27 cellular contexts compared by ENCODE assay signal in genomic region chr6:144739873-144740272, GRCh38.
DNase-seq lines count a peak whose midpoint lies in the region; ATAC-seq, FAIRE-seq and TF ChIP-seq lines count a peak whose summit lies in the region.
"Had no signal": no experiment of that assay in that cellular context is flagged by ENCODE, and none has a peak within 500 bp of the region (broad histone marks: within the 10 kb centered on the region; RNA-seq: fewer than 3 reads in every experiment).

No MANE protein-coding gene starts in this region.

- in situ Hi-C loops in K562 (cut with MboI), result no loop called here

- H3K36me3 Mint-ChIP-seq in natural killer cell, result peaks cover 4% of the 10 kb centered on the region
- H3K36me3 Mint-ChIP-seq in natural killer cell treated with Interleukin-12 subunit alpha and Interleukin-12 subunit beta and Interleukin-15 and Interleukin-18, amount 100 ng/mL, for 72 hours, result peaks cover 11% of the 10 kb centered on the region

- peaks cover 37 to 43% of the 10 kb centered on the region in 2 donors for H3K4me1 Mint-ChIP-seq in natural killer cell
- peaks cover 28 to 31% of the 10 kb centered on the region in 2 donors for H3K4me1 Mint-ChIP-seq in natural killer cell treated with Interleukin-12 subunit alpha and Interleukin-12 subunit beta and Interleukin-15 and Interleukin-18, amount 100 ng/mL, for 72 hours (ENCODE audit: low read depth in 2 of 2)
- H3K4me1 Mint-ChIP-seq: CD14-positive monocyte had no signal

- no peak overlapping the region for H3K27ac ChIP-seq in K562 (ENCODE audit: extremely low read depth, low read depth, low read length)
- H3K27ac ChIP-seq in osteoblast (ENCODE audit: low read depth, low read length), result no peak overlapping the region
- no peak overlapping the region for H3K27ac ChIP-seq in WERI-Rb-1
- H3K27ac ChIP-seq: BLaER1 had no signal

- TF ChIP-seq RAD21 in K562 (CRISPR knock-in tag; conservative IDR thresholded peaks at IDR 0.05 in 1 of 2, IDR thresholded peaks at IDR 0.05 in 1 of 2), result no peak

- H3K4me3 ChIP-seq in K562 (no peak overlapping the region), osteoblast (ENCODE audit: insufficient read depth, low read length) (no peak overlapping the region), WERI-Rb-1 (ENCODE audit: low read depth, low read length) (no peak overlapping the region)
- H3K4me3 ChIP-seq: BLaER1, GM12878 had no signal

- no peaks in the 10 kb centered on the region for H3K9me1 ChIP-seq in K562 (ENCODE audit: control insufficient read depth, insufficient read depth, low read length)

- H3K9me3 ChIP-seq in K562 (replicated peaks; ENCODE audit: control insufficient read depth, insufficient read depth, low read depth, low read length) (no peaks in the 10 kb centered on the region), osteoblast (ENCODE audit: low read depth, low read length) (no peaks in the 10 kb centered on the region), WERI-Rb-1 (ENCODE audit: severe bottlenecking) (no peaks in the 10 kb centered on the region)
- H3K9me3 ChIP-seq: BE2C, BLaER1 had no signal

- TF ChIP-seq CTCF in natural killer cell (IDR thresholded peaks at IDR 0.05) (no peak), K562 (IDR thresholded peaks at IDR 0.05 in 2 of 3, conservative IDR thresholded peaks at IDR 0.05 in 1 of 3; ENCODE audit: insufficient read depth in 2 of 3, low read depth in 1 of 3, low read length in 3 of 3) (no peak), osteoblast (IDR thresholded peaks at IDR 0.05; ENCODE audit: extremely low read depth, low read depth, low read length) (no peak), WERI-Rb-1 (IDR thresholded peaks at IDR 0.05; ENCODE audit: low read depth, low read length) (no peak)

- H3K79me2 ChIP-seq in K562 (ENCODE audit: control insufficient read depth, insufficient read depth, low read length), result no peaks in the 10 kb centered on the region
- H3K79me2 ChIP-seq in osteoblast (ENCODE audit: insufficient read depth, low read length), result no peaks in the 10 kb centered on the region

- H4K20me1 ChIP-seq in K562 (replicated peaks; ENCODE audit: control insufficient read depth, insufficient read depth, low read length) (no peaks in the 10 kb centered on the region; the same call in 1 of the 2 replicates), osteoblast (ENCODE audit: insufficient read depth, low read length) (no peaks in the 10 kb centered on the region)

- H3K27ac Mint-ChIP-seq in natural killer cell, result peak overlapping the region; percentile 22 to 64
- no peak overlapping the region for H3K27ac Mint-ChIP-seq in natural killer cell treated with Interleukin-12 subunit alpha and Interleukin-12 subunit beta and Interleukin-15 and Interleukin-18, amount 100 ng/mL, for 72 hours
- H3K27ac Mint-ChIP-seq: CD4-positive, CD25-positive, alpha-beta regulatory T cell had no signal

- no peaks in the 10 kb centered on the region for H3K27me3 Mint-ChIP-seq in natural killer cell (ENCODE audit: low read depth in 2 of 2)
- H3K27me3 Mint-ChIP-seq in natural killer cell treated with Interleukin-12 subunit alpha and Interleukin-12 subunit beta and Interleukin-15 and Interleukin-18, amount 100 ng/mL, for 72 hours, result no peaks in the 10 kb centered on the region
- H3K27me3 Mint-ChIP-seq: CD4-positive, alpha-beta memory T cell; CD8-positive, alpha-beta memory T cell had no signal

- H3K9ac ChIP-seq in K562 (ENCODE audit: insufficient read depth in 1 of 2, low read depth in 2 of 2, low read length in 2 of 2), result no peak overlapping the region
- H3K9ac ChIP-seq: BLaER1 had no signal

- TF ChIP-seq POLR2A in K562 (conservative IDR thresholded peaks at IDR 0.05), result no peak

- H3K27me3 ChIP-seq in K562 (ENCODE audit: control insufficient read depth in 2 of 2, insufficient read depth in 2 of 2, low read length in 2 of 2), result no peaks in the 10 kb centered on the region
- H3K27me3 ChIP-seq in osteoblast (ENCODE audit: insufficient read depth, low read length), result no peaks in the 10 kb centered on the region
- no peaks in the 10 kb centered on the region for H3K27me3 ChIP-seq in WERI-Rb-1 (ENCODE audit: insufficient read depth, low read depth, severe bottlenecking)
- H3K27me3 ChIP-seq: BE2C, BLaER1 had no signal

- no TSS peak for BruUV-seq in K562 (replicated peaks; lab: Mats Ljungman, UMichigan)

- FAIRE-seq in K562 (lab: Jason Lieb, UNC), result no peak
- FAIRE-seq: A204.1, GM12878, GM12892, GM19239 had no signal

- intact Hi-C loops in natural killer cell (cut with micrococcal nuclease), result no loop called here
- intact Hi-C loops in K562 (cut with micrococcal nuclease), result no loop called here

- H3K9me3 Mint-ChIP-seq in natural killer cell, result no peaks in the 10 kb centered on the region
- no peaks in the 10 kb centered on the region for H3K9me3 Mint-ChIP-seq in natural killer cell treated with Interleukin-12 subunit alpha and Interleukin-12 subunit beta and Interleukin-15 and Interleukin-18, amount 100 ng/mL, for 72 hours
- H3K9me3 Mint-ChIP-seq: CD4-positive, alpha-beta memory T cell; CD4-positive, CD25-positive, alpha-beta regulatory T cell; CD8-positive, alpha-beta memory T cell had no signal

- DNase-seq in natural killer cell, result no peak
- DNase-seq in natural killer cell treated with Interleukin-12 subunit alpha and Interleukin-12 subunit beta and Interleukin-15 and Interleukin-18, amount 100 ng/mL, for 72 hours (ENCODE audit: low spot score), result no peak
- no peak for DNase-seq in K562 (ENCODE audit: extremely low read depth in 1 of 4, low spot score in 3 of 4)
- DNase-seq in osteoblast (ENCODE audit: insufficient read length, low spot score, missing footprints), result peak; percentile 15
- no peak for DNase-seq in iPS-NIHi7 (ENCODE audit: extremely low spot score)
- DNase-seq in WERI-Rb-1, result no peak
- DNase-seq: 8988T; ACHN; BE2C; C1 segment of cervical spinal cord; CD4-positive, alpha-beta memory T cell; CD4-positive, CD25-positive, alpha-beta regulatory T cell; CD8-positive, alpha-beta memory T cell; COR-L47; DMS 273 treated with DMSO at 0.1 percent for 48 hours; DMS153; DMS53; DMS79; DND-41; EL; GDM1 had no signal

- CTCF ChIA-PET in K562 (lab: Yijun Ruan, JAX; ENCODE audit: low intra/inter-chr PET ratio), result no interaction called here

- ATAC-seq in natural killer cell (no peak), K562 (no peak)
- ATAC-seq in natural killer cell treated with Interleukin-12 subunit alpha and Interleukin-12 subunit beta and Interleukin-15 and Interleukin-18, amount 100 ng/mL, for 72 hours, result no peak
- ATAC-seq: GM12878 had no signal

- POLR2A ChIA-PET in K562 (lab: Yijun Ruan, JAX), result no interaction called here

- no peak for TF ChIP-seq EP300 in K562 (IDR thresholded peaks at IDR 0.05; ENCODE audit: low read length)

- H3K4me3 Mint-ChIP-seq in natural killer cell, result no peak overlapping the region
- no peak overlapping the region for H3K4me3 Mint-ChIP-seq in natural killer cell treated with Interleukin-12 subunit alpha and Interleukin-12 subunit beta and Interleukin-15 and Interleukin-18, amount 100 ng/mL, for 72 hours
- H3K4me3 Mint-ChIP-seq: CD14-positive monocyte; CD4-positive, alpha-beta memory T cell; CD4-positive, CD25-positive, alpha-beta regulatory T cell; CD8-positive, alpha-beta memory T cell had no signal

- H2AFZ ChIP-seq in K562 (ENCODE audit: low read depth, low read length) (no peak overlapping the region), osteoblast (ENCODE audit: low read length) (no peak overlapping the region)

- H3K4me1 ChIP-seq in K562 (replicated peaks in 1 of 2; ENCODE audit: control insufficient read depth in 2 of 2, insufficient read depth in 2 of 2, low read length in 2 of 2) (no peaks in the 10 kb centered on the region), osteoblast (ENCODE audit: insufficient read depth, low read length) (no peaks in the 10 kb centered on the region)
- H3K4me1 ChIP-seq: BLaER1 had no signal

- H3K36me3 ChIP-seq in K562 (ENCODE audit: control insufficient read depth, insufficient read depth, low read length) (no peaks in the 10 kb centered on the region), osteoblast (ENCODE audit: insufficient read depth, low read length) (no peaks in the 10 kb centered on the region), WERI-Rb-1 (no peaks in the 10 kb centered on the region)
- H3K36me3 ChIP-seq: BE2C had no signal

- H3K4me2 ChIP-seq in K562 (ENCODE audit: insufficient read depth, low read length), result no peak overlapping the region
- no peak overlapping the region for H3K4me2 ChIP-seq in osteoblast (ENCODE audit: insufficient read depth, low read length)
- H3K4me2 ChIP-seq: BLaER1 had no signal

- 46% methylated on average over 1 of the region's 1 CpG for WGBS in K562 (ENCODE audit: insufficient coverage, low coverage, missing lambda C conversion rate)

TF ChIP-seq in K562, 482 proteins besides CTCF, POLR2A, EP300 and RAD21:
- TF ChIP-seq RBM25 (IDR thresholded peaks at IDR 0.05; ENCODE audit: low read depth, low read length, severe bottlenecking), result peak; percentile 90
- no peak for TF ChIP-seq NFYB (IDR thresholded peaks at IDR 0.05; ENCODE audit: extremely low read depth, insufficient read length)
- TF ChIP-seq MAFG (tag; conservative IDR thresholded peaks at IDR 0.05), result no peak
- no peak for TF ChIP-seq SIRT6 (IDR thresholded peaks at IDR 0.05; ENCODE audit: low read depth, low read length)
- no peak for TF ChIP-seq CREBBP (IDR thresholded peaks at IDR 0.05; ENCODE audit: low read depth, low read length)
- no peak for TF ChIP-seq NCOA2 (IDR thresholded peaks at IDR 0.05; ENCODE audit: partially characterized antibody in 2 of 2)

Comparison
In these comparisons a context has a peak if more than half of its experiments do, and no peak if none do; other contexts are left out.
1. H3K27ac Mint-ChIP-seq: peak in natural killer cell (2 of 2); none in natural killer cell treated with Interleukin-12 subunit alpha and Interleukin-12 subunit beta and Interleukin-15 and Interleukin-18, amount 100 ng/mL, for 72 hours (0 of 2).